8 cellular contexts compared by ENCODE assay signal in genomic region chr17:4998027-4998665, GRCh38. TPM values are rescaled to one million over a fixed set of nuclear protein-coding genes. Genes with fewer than 3 reads are reported as not detected.
A peak's percentile ranks its signal among the peaks of the same experiment; 100 is the strongest.
DNase-seq lines count a peak whose midpoint lies in the region; ATAC-seq, FAIRE-seq and TF ChIP-seq lines count a peak whose summit lies in the region.

No MANE protein-coding gene starts in this region.

- FAIRE-seq in GM12891 (lab: Jason Lieb, UNC): peak; percentile 71
- FAIRE-seq in urothelium cell line (lab: Jason Lieb, UNC): no peak

- TF ChIP-seq EP300 in esophagus muscularis mucosa (IDR thresholded peaks at IDR 0.05): no peak

- H3K27me3 ChIP-seq in esophagus muscularis mucosa: no peaks in the 10 kb centered on the region

- peak overlapping the region; percentile 90 to 99 (median 96) for H3K27ac ChIP-seq in esophagus muscularis mucosa (replicated peaks in 1 of 4)

- H3K27ac Mint-ChIP-seq in T-helper 17 cell (peak overlapping the region; percentile 88), natural killer cell (peak overlapping the region in 1 of 2 donors; percentile 86)

- peak overlapping the region; percentile 90 to 99 (median 96) for H3K4me3 ChIP-seq in esophagus muscularis mucosa

- no peak for TF ChIP-seq CTCF in esophagus muscularis mucosa (IDR thresholded peaks at IDR 0.05)
- TF ChIP-seq CTCF in natural killer cell (IDR thresholded peaks at IDR 0.05): no peak

- H3K4me1 Mint-ChIP-seq in T-helper 17 cell (peaks cover 28% of the 10 kb centered on the region), natural killer cell (peaks cover 18 to 38% of the 10 kb centered on the region in 2 donors)

- intact Hi-C loops in esophagus muscularis mucosa (cut with DNase I) (no loop called here), natural killer cell (cut with micrococcal nuclease) (no loop called here)

- H3K27me3 Mint-ChIP-seq in T-helper 17 cell (no peaks in the 10 kb centered on the region), natural killer cell (ENCODE audit: low read depth in 2 of 2) (peaks cover 0 to 4% of the 10 kb centered on the region in 2 donors)

- no peaks in the 10 kb centered on the region for H3K36me3 Mint-ChIP-seq in T-helper 17 cell (ENCODE audit: low read depth)
- H3K36me3 Mint-ChIP-seq in natural killer cell: no peaks in the 10 kb centered on the region

- peak; percentile 7 for ATAC-seq in HG02763 (IDR thresholded peaks at IDR 0.05; ENCODE audit: unreplicated experiment)
- no peak for ATAC-seq in T-helper 17 cell
- ATAC-seq in natural killer cell: no peak

- no peaks in the 10 kb centered on the region for H3K9me3 Mint-ChIP-seq in natural killer cell

- 2% methylated on average over 8 of the region's 55 CpGs for WGBS in esophagus muscularis mucosa

- TF ChIP-seq POLR2A in GM12891 (IDR thresholded peaks at IDR 0.05; ENCODE audit: low read depth, low read length) (no peak), esophagus muscularis mucosa (IDR thresholded peaks at IDR 0.05; ENCODE audit: low read depth) (peak; percentile 24)

- H3K4me3 Mint-ChIP-seq in T-helper 17 cell (peak overlapping the region; percentile 90), natural killer cell (peak overlapping the region; percentile 89)

- H3K4me1 ChIP-seq in esophagus muscularis mucosa: peaks cover 32 to 40% (median 35%) of the 10 kb centered on the region in 4 donors

- DNase-seq in GM12891 (ENCODE audit: insufficient read length, low spot score) (peak; percentile 62), T-helper 17 cell (no peak), esophagus muscularis mucosa (ENCODE audit: extremely low spot score) (no peak), natural killer cell (no peak), AML-193 (lab: John Stamatoyannopoulos, UW) (no peak), urothelium cell line (ENCODE audit: low spot score) (no peak), kidney tubule cell (ENCODE audit: low spot score) (no peak)

- H3K36me3 ChIP-seq in esophagus muscularis mucosa: peaks cover 22 to 26% (median 23%) of the 10 kb centered on the region in 4 donors

- no peaks in the 10 kb centered on the region for H3K9me3 ChIP-seq in T-helper 17 cell (ENCODE audit: control insufficient read depth, low read length, poor library complexity, severe bottlenecking)
- no peaks in the 10 kb centered on the region for H3K9me3 ChIP-seq in esophagus muscularis mucosa

TF ChIP-seq in GM12891, 5 proteins besides CTCF, POLR2A, EP300 and RAD21:
- no peak for TF ChIP-seq PAX5 (IDR thresholded peaks at IDR 0.05; ENCODE audit: insufficient read depth, low read length, severe bottlenecking)
- no peak for TF ChIP-seq POU2F2 (IDR thresholded peaks at IDR 0.05; ENCODE audit: low read depth, low read length)
TF ChIP-seq in GM12891: peak in this region for 0.

RNA-seq across cellular contexts. Expression of gene KIF1C, which starts 0.4 kb away (rescaled TPM):
- polyA plus RNA-seq in GM12891 (2012; ENCODE audit: low read depth, missing spikeins): 17.2 TPM
- total RNA-seq in T-helper 17 cell: 10 to 100 TPM; 15.4 to 19.3 TPM
- 100 to 1,000 TPM; 157 to 251 (median 187) TPM for total RNA-seq in esophagus muscularis mucosa
- 10 to 100 TPM; 17.1 to 28.6 (median 22.2) TPM for total RNA-seq in natural killer cell

RNA-seq across cellular contexts. Expression of gene INCA1, which starts 0.8 kb away (rescaled TPM):
- polyA plus RNA-seq in GM12891 (2012; ENCODE audit: low read depth, missing spikeins): 0.59 TPM
- total RNA-seq in T-helper 17 cell: not detected
- total RNA-seq in esophagus muscularis mucosa: 1 to 10 TPM; 1.3 to 4.6 (median 3.0) TPM
- under 1 TPM in 2 of 3 donors, not detected in 1; 0.39 to 0.54 TPM for total RNA-seq in natural killer cell

RNA-seq across cellular contexts. Expression of gene CAMTA2, which starts 10.7 kb away (rescaled TPM):
- 15.5 TPM for polyA plus RNA-seq in GM12891 (2012; ENCODE audit: low read depth, missing spikeins)
- total RNA-seq in T-helper 17 cell: 10 to 100 TPM; 59.9 to 63.5 TPM
- 10 to 100 TPM; 24.0 to 48.2 (median 28.4) TPM for total RNA-seq in esophagus muscularis mucosa
- 10 to 100 TPM; 56.2 to 69.5 (median 69.4) TPM for total RNA-seq in natural killer cell

RNA-seq across cellular contexts. Expression of gene SPAG7, which starts 30.5 kb away (rescaled TPM):
- polyA plus RNA-seq in GM12891 (2012; ENCODE audit: low read depth, missing spikeins): 95.2 TPM
- 10 to 100 TPM; 39.0 to 48.4 TPM for total RNA-seq in T-helper 17 cell
- 10 to 100 TPM; 45.5 to 74.7 (median 63.6) TPM for total RNA-seq in esophagus muscularis mucosa
- 10 to 100 TPM; 45.7 to 60.2 (median 59.6) TPM for total RNA-seq in natural killer cell

RNA-seq across cellular contexts. Expression of gene SLC52A1, which starts 37.1 kb away (rescaled TPM):
- 0.42 TPM for polyA plus RNA-seq in GM12891 (2012; ENCODE audit: low read depth, missing spikeins)
- total RNA-seq in T-helper 17 cell (under 1 TPM in 1 of 2 donors, not detected in 1; 0.12 TPM), esophagus muscularis mucosa (not detected), natural killer cell (not detected)

Comparison
In these comparisons a context has a peak if more than half of its experiments do, and no peak if none do; other contexts are left out.
1. RNA of gene KIF1C, which starts 0.4 kb away (total RNA-seq): 157 to 251 TPM in esophagus muscularis mucosa; 17.1 to 28.6 TPM in natural killer cell and 15.4 to 19.3 TPM in T-helper 17 cell; every median in the first group is over 4 times any median in the second.